Comparison of ENCODE assay signal across 15 cellular contexts in genomic region chr11:57121996-57122395, GRCh38. TPM values are rescaled to one million over a fixed set of nuclear protein-coding genes. Genes with fewer than 3 reads are reported as not detected.
A peak's percentile ranks its signal among the peaks of the same experiment; 100 is the strongest.
DNase-seq lines count a peak whose midpoint lies in the region; ATAC-seq and TF ChIP-seq lines count a peak whose summit lies in the region.
"Had no signal": no experiment of that assay in that cellular context is flagged by ENCODE, and none has a peak within 500 bp of the region (broad histone marks: within the 10 kb centered on the region; RNA-seq: fewer than 3 reads in every experiment).

No MANE protein-coding gene starts in this region.

- peaks cover 5% of the 10 kb centered on the region for H3K9me3 Mint-ChIP-seq in mesothelial cell of epicardium
- H3K9me3 Mint-ChIP-seq in progenitor cell of endocrine pancreas (ENCODE audit: low read depth): no peaks in the 10 kb centered on the region
- no peaks in the 10 kb centered on the region for H3K9me3 Mint-ChIP-seq in stimulated activated effector memory CD8-positive, alpha-beta T cell treated with anti-CD3 and anti-CD28 coated beads, Interleukin-12 subunit alpha, Interleukin-12 subunit beta, amount 100 ng/mL, for 72 hours
- H3K9me3 Mint-ChIP-seq: CD4-positive, alpha-beta T cell had no signal

- POLR2A ChIA-PET in PC-9 (lab: Charles Lee; ENCODE audit: unreplicated experiment): no interaction called here

- TF ChIP-seq CTCF in LNCaP clone FGC (IDR thresholded peaks at IDR 0.05; ENCODE audit: control insufficient read depth, extremely low read depth, insufficient read depth) (no peak), PC-9 (conservative IDR thresholded peaks at IDR 0.05) (no peak), mesothelial cell of epicardium (IDR thresholded peaks at IDR 0.05; ENCODE audit: unreplicated experiment) (no peak), progenitor cell of endocrine pancreas (IDR thresholded peaks at IDR 0.05; ENCODE audit: unreplicated experiment) (no peak)

- H3K36me3 Mint-ChIP-seq in mesothelial cell of epicardium (no peaks in the 10 kb centered on the region), progenitor cell of endocrine pancreas (ENCODE audit: insufficient read depth) (no peaks in the 10 kb centered on the region)
- H3K36me3 Mint-ChIP-seq in stimulated activated effector memory CD8-positive, alpha-beta T cell treated with anti-CD3 and anti-CD28 coated beads, Interleukin-12 subunit alpha, Interleukin-12 subunit beta, amount 100 ng/mL, for 72 hours: no peaks in the 10 kb centered on the region

- 0 out of 2 replicates have a peak, but pooled peaks cover 6% of the 10 kb centered on the region for H3K9me3 ChIP-seq in PC-9 (ENCODE audit: insufficient read depth, low read depth)
- H3K9me3 ChIP-seq: HAP-1 had no signal

- H3K79me2 ChIP-seq in PC-9 (ENCODE audit: low read depth): no peaks in the 10 kb centered on the region

- BruUV-seq in PC-9 (replicated peaks; lab: Mats Ljungman, UMichigan): no TSS peak

- no peak for ATAC-seq in stimulated activated effector memory CD8-positive, alpha-beta T cell treated with anti-CD3 and anti-CD28 coated beads, Interleukin-12 subunit alpha, Interleukin-12 subunit beta, amount 100 ng/mL, for 72 hours

- H3K27me3 Mint-ChIP-seq in mesothelial cell of epicardium (ENCODE audit: low read depth) (no peaks in the 10 kb centered on the region), progenitor cell of endocrine pancreas (peaks cover 3% of the 10 kb centered on the region)

- H3K27ac Mint-ChIP-seq in mesothelial cell of epicardium (peak overlapping the region; percentile 91), progenitor cell of endocrine pancreas (peak overlapping the region; percentile 90)
- H3K27ac Mint-ChIP-seq in stimulated activated effector memory CD8-positive, alpha-beta T cell treated with anti-CD3 and anti-CD28 coated beads, Interleukin-12 subunit alpha, Interleukin-12 subunit beta, amount 100 ng/mL, for 72 hours: no peak overlapping the region
- H3K27ac Mint-ChIP-seq: B cell; CD4-positive, alpha-beta T cell had no signal

- DNase-seq in LNCaP clone FGC (ENCODE audit: low read depth) (peak; percentile 18), PC-9 (peak in 1 of 2 experiments; percentile 64), mesothelial cell of epicardium (ENCODE audit: low spot score in 2 of 2, unreplicated experiment in 2 of 2) (no peak), progenitor cell of endocrine pancreas (ENCODE audit: low spot score, unreplicated experiment) (no peak), hypothalamus (lab: John Stamatoyannopoulos, UW) (no peak), substantia nigra (lab: John Stamatoyannopoulos, UW) (no peak)
- no peak for DNase-seq in stimulated activated effector memory CD8-positive, alpha-beta T cell treated with anti-CD3 and anti-CD28 coated beads, Interleukin-12 subunit alpha, Interleukin-12 subunit beta, amount 100 ng/mL, for 72 hours (ENCODE audit: low spot score in 2 of 2)
- DNase-seq: C1 segment of cervical spinal cord; Calu3; CD4-positive, alpha-beta T cell; DMS 273 treated with DMSO at 0.1 percent for 48 hours had no signal

- no peaks in the 10 kb centered on the region for H4K20me1 ChIP-seq in PC-9 (ENCODE audit: insufficient read depth)

- H3K27me3 ChIP-seq in PC-9 (ENCODE audit: insufficient read depth, low read depth): no peaks in the 10 kb centered on the region

- H3K4me1 ChIP-seq in PC-9 (replicated peaks; ENCODE audit: insufficient read depth): peaks cover 42% of the 10 kb centered on the region
- H3K4me1 ChIP-seq: HAP-1 had no signal

- intact Hi-C loops in PC-9 (cut with micrococcal nuclease; ENCODE audit: unreplicated experiment): no loop called here

- H3K27ac ChIP-seq in PC-9 (peak overlapping the region; percentile 76), substantia nigra (ENCODE audit: low read depth, low read length, poor library complexity, severe bottlenecking) (no peak overlapping the region)

- H3F3A ChIP-seq in PC-9 (ENCODE audit: insufficient read depth, low read depth): peaks cover 10% of the 10 kb centered on the region

- peak overlapping the region; percentile 52 for H2AFZ ChIP-seq in PC-9

- H3K4me2 ChIP-seq in PC-9: peak overlapping the region; percentile 43

- H3K9me2 ChIP-seq in PC-9 (ENCODE audit: insufficient read depth): no peaks in the 10 kb centered on the region

- H3K4me1 Mint-ChIP-seq in mesothelial cell of epicardium (peaks cover 49% of the 10 kb centered on the region), progenitor cell of endocrine pancreas (ENCODE audit: low read depth) (peaks cover 36% of the 10 kb centered on the region)
- H3K4me1 Mint-ChIP-seq in stimulated activated effector memory CD8-positive, alpha-beta T cell treated with anti-CD3 and anti-CD28 coated beads, Interleukin-12 subunit alpha, Interleukin-12 subunit beta, amount 100 ng/mL, for 72 hours: no peaks in the 10 kb centered on the region
- H3K4me1 Mint-ChIP-seq: B cell had no signal

- CTCF ChIA-PET in PC-9 (lab: Charles Lee): interaction anchor here (0.6 kb wide), 1 partner anchor 128 kb away, joined by 3 read pairs; no protein-coding TSS in a partner anchor

- no peaks in the 10 kb centered on the region for H3K36me3 ChIP-seq in PC-9 (ENCODE audit: low read depth)
- H3K36me3 ChIP-seq: HAP-1 had no signal

- H3K4me3 Mint-ChIP-seq in mesothelial cell of epicardium (no peak overlapping the region), progenitor cell of endocrine pancreas (ENCODE audit: low read depth) (no peak overlapping the region)
- H3K4me3 Mint-ChIP-seq in stimulated activated effector memory CD8-positive, alpha-beta T cell treated with anti-CD3 and anti-CD28 coated beads, Interleukin-12 subunit alpha, Interleukin-12 subunit beta, amount 100 ng/mL, for 72 hours: no peak overlapping the region
- H3K4me3 Mint-ChIP-seq: B cell; CD4-positive, alpha-beta T cell had no signal

- H3K4me3 ChIP-seq in LNCaP clone FGC (ENCODE audit: low read depth, low read length): no peak overlapping the region
- H3K4me3 ChIP-seq in PC-9: no peak overlapping the region
- H3K4me3 ChIP-seq: HAP-1 had no signal

RNA-seq across cellular contexts. Expression of gene LRRC55, which starts 59.8 kb away (rescaled TPM):
- total RNA-seq in PC-9 (2021) (not detected in 2 replicates), mesothelial cell of epicardium (11.5 to 14.7 TPM (median 13.2 TPM) in 3 replicates), progenitor cell of endocrine pancreas (0.04 and 0.12 TPM in 2 replicates)
- total RNA-seq: A172; B cell; Calu3; CD4-positive, alpha-beta T cell; HT-29 had no signal

Comparison
In these comparisons a context has a peak if more than half of its experiments do, and no peak if none do; other contexts are left out.
1. RNA of gene LRRC55, which starts 59.8 kb away (total RNA-seq): 11.5 to 14.7 TPM in mesothelial cell of epicardium; 0.04 to 0.12 TPM in progenitor cell of endocrine pancreas and not detected in PC-9; every median in the first group is over 10 times any median in the second.